Comparison of ENCODE assay signal across 17 cellular contexts in genomic region chr6:97275809-97276208, GRCh38.
"Had no signal": no experiment of that assay in that cellular context is flagged by ENCODE, and none has a peak within 500 bp of the region (broad histone marks: within the 10 kb centered on the region; RNA-seq: fewer than 3 reads in every experiment).

No MANE protein-coding gene starts in this region.

- H3K9me3 ChIP-seq: ovary, suprapubic skin had no signal

- FAIRE-seq: kidney had no signal

- H3K4me2 ChIP-seq: smooth muscle cell had no signal

- H3K27me3 ChIP-seq: ovary, suprapubic skin had no signal

- H3K4me3 ChIP-seq: ovary, smooth muscle cell, suprapubic skin had no signal

- H3K27ac ChIP-seq: ovary, suprapubic skin had no signal

- H3K36me3 ChIP-seq: ovary had no signal

- H3K4me1 ChIP-seq: suprapubic skin had no signal

- DNase-seq: activated CD4-positive, alpha-beta memory T cell treated with anti-CD3 and anti-CD28 coated beads for 36 hours; activated gamma-delta T cell treated with Interleukin-2 at 50 U/mL for 16 hours; activated T-cell treated with anti-CD3 and anti-CD28 coated beads for 4 hours; amniotic stem cell; effector memory CD8-positive, alpha-beta T cell; foreskin melanocyte; head of caudate nucleus; kidney; mesendoderm; naive thymus-derived CD4-positive, alpha-beta T cell; ovary; stimulated activated CD4-positive, alpha-beta T cell treated with anti-CD3 and anti-CD28 coated beads, Interleukin-4, amount 100 ng/mL, for 1 hour; stimulated activated naive CD8-positive, alpha-beta T cell treated with anti-CD3 and anti-CD28 coated beads, Interleukin-15, amount 100 ng/mL, for 72 hours; trophoblast cell had no signal

- ATAC-seq: effector memory CD8-positive, alpha-beta T cell; naive thymus-derived CD4-positive, alpha-beta T cell; sciatic nerve; stimulated activated naive CD8-positive, alpha-beta T cell treated with anti-CD3 and anti-CD28 coated beads, Interleukin-15, amount 100 ng/mL, for 72 hours had no signal
